In the genomic region with DNA sequence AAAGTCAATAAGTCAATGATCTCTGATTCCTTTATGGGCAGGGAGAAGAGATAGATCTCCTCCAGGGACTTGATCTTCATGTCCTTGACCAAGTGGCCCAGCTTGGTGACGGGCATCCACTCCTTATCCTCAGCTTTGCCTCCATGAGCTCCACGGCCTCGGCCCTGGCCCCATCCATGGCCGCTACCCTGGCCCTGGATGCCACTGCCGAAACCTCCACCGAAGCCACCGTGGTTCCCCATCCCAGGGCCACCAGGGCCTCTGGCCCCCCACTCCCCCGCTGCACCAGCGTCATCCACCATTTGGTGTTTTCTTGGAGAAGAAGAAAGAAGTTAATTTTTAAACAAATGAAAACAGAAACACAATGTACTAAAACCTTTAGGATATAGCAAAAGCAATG, we compare ENCODE assay signal across 33 cellular contexts.
"Had no signal": no experiment of that assay in that cellular context is flagged by ENCODE, and none has a peak within 500 bp of the region (broad histone marks: within the 10 kb centered on the region; RNA-seq: fewer than 3 reads in every experiment).

No MANE protein-coding gene starts in this region.

- DNase-seq: Karpas-422, Kasumi-1, MG63, MM.1S, MV-4-11, NCI-H1048, NCI-H1092, NCI-H1092 treated with DMSO at 0.1 percent for 48 hours, NCI-H1105, NCI-H1105 treated with DMSO at 0.1 percent for 48 hours, NCI-H1417, NCI-H1417 treated with DMSO at 0.1 percent for 48 hours, NCI-H1436, NCI-H1436 treated with DMSO at 0.1 percent for 48 hours, NCI-H146, NCI-H1694, NCI-H1694 treated with DMSO at 0.1 percent for 48 hours, NCI-H187, NCI-H187 treated with DMSO at 0.1 percent for 48 hours, NCI-H1930, NCI-H2029, NCI-H2029 treated with DMSO at 0.1 percent for 48 hours, NCI-H2081, NCI-H2081 treated with DMSO at 0.1 percent for 48 hours, NCI-H2107, NCI-H2171, NCI-H2171 treated with DMSO at 0.1 percent for 48 hours, NCI-H2227 treated with DMSO at 0.1 percent for 48 hours, NCI-H226, NCI-H345, NCI-H446, NCI-H446 treated with DMSO at 0.1 percent for 48 hours, NCI-H510A had no signal
